17 cellular contexts compared by ENCODE assay signal in the genomic region with DNA sequence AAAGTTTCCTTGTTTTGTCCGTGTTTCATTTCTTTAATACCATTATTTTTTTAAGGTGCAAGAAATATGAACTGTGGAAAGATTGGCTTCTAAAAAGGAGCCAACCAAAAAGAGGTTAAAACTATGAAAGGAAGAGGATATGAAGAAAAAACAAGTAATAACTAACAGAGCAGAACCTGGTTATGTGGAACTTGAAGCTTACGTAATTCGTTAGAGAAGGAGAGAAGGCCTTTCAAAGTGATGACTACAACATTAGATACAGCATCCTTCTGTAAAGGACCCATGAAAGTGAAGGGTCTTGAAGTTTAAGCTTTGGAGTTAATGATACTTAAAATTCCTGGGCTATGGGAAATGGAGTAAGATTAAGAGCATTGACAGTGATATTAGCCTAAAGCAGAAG.
"Had no signal": no experiment of that assay in that cellular context is flagged by ENCODE, and none has a peak within 500 bp of the region (broad histone marks: within the 10 kb centered on the region; RNA-seq: fewer than 3 reads in every experiment).

No MANE protein-coding gene starts in this region.

- DNase-seq: activated CD4-positive, alpha-beta T cell treated with anti-CD3 and anti-CD28 coated beads for 1 hour; activated CD4-positive, alpha-beta T cell treated with anti-CD3 and anti-CD28 coated beads, Interleukin-2, amount 50 U/mL, for 48 hours; activated effector memory CD4-positive, alpha-beta T cell treated with anti-CD3 and anti-CD28 coated beads, Interleukin-2, amount 50 U/mL, for 16 hours; activated naive CD8-positive, alpha-beta T cell treated with anti-CD3 and anti-CD28 coated beads for 36 hours; activated T-cell treated with anti-CD3 and anti-CD28 coated beads, Interleukin-2, amount 50 U/mL, for 1 hour; brain microvascular endothelial cell; cerebellar nuclear complex; effector memory CD4-positive, alpha-beta T cell; heart right ventricle; psoas muscle; stimulated activated naive CD8-positive, alpha-beta T cell treated with anti-CD3 and anti-CD28 coated beads, Interleukin-15, amount 100 ng/mL, for 72 hours; T-cell; T1000 had no signal

- ATAC-seq: heart right ventricle; psoas muscle; sciatic nerve; stimulated activated naive CD8-positive, alpha-beta T cell treated with anti-CD3 and anti-CD28 coated beads, Interleukin-15, amount 100 ng/mL, for 72 hours; T-cell had no signal

- H3K9me3 Mint-ChIP-seq: activated naive CD8-positive, alpha-beta T cell treated with anti-CD3 and anti-CD28 coated beads for 36 hours; dendritic cell treated with granulocyte-macrophage colony-stimulating factor and Interleukin-4, amounts not matched to agents 40 ng/mL and 50 ng/mL, for 4 days; nephron; stimulated activated naive CD8-positive, alpha-beta T cell treated with anti-CD3 and anti-CD28 coated beads, Interleukin-15, amount 100 ng/mL, for 72 hours; T-cell; type B pancreatic cell had no signal

- H3K27ac Mint-ChIP-seq: activated naive CD8-positive, alpha-beta T cell treated with anti-CD3 and anti-CD28 coated beads for 36 hours; dendritic cell treated with granulocyte-macrophage colony-stimulating factor and Interleukin-4, amounts not matched to agents 40 ng/mL and 50 ng/mL, for 4 days; T-cell; type B pancreatic cell had no signal

- H3K27me3 Mint-ChIP-seq: activated naive CD8-positive, alpha-beta T cell treated with anti-CD3 and anti-CD28 coated beads for 36 hours; dendritic cell treated with granulocyte-macrophage colony-stimulating factor and Interleukin-4, amounts not matched to agents 40 ng/mL and 50 ng/mL, for 4 days; stimulated activated naive CD8-positive, alpha-beta T cell treated with anti-CD3 and anti-CD28 coated beads, Interleukin-15, amount 100 ng/mL, for 72 hours; T-cell; type B pancreatic cell had no signal

- H3K4me1 Mint-ChIP-seq: activated naive CD8-positive, alpha-beta T cell treated with anti-CD3 and anti-CD28 coated beads for 36 hours; nephron; stimulated activated naive CD8-positive, alpha-beta T cell treated with anti-CD3 and anti-CD28 coated beads, Interleukin-15, amount 100 ng/mL, for 72 hours had no signal

- H3K4me3 Mint-ChIP-seq: activated naive CD8-positive, alpha-beta T cell treated with anti-CD3 and anti-CD28 coated beads for 36 hours; dendritic cell treated with granulocyte-macrophage colony-stimulating factor and Interleukin-4, amounts not matched to agents 40 ng/mL and 50 ng/mL, for 4 days; nephron; stimulated activated naive CD8-positive, alpha-beta T cell treated with anti-CD3 and anti-CD28 coated beads, Interleukin-15, amount 100 ng/mL, for 72 hours; T-cell; type B pancreatic cell had no signal

- H3K27me3 ChIP-seq: brain microvascular endothelial cell, heart right ventricle had no signal

- H3K27ac ChIP-seq: brain microvascular endothelial cell, heart right ventricle, psoas muscle had no signal

- H3K4me3 ChIP-seq: heart right ventricle, psoas muscle had no signal

- H3K9me3 ChIP-seq: heart right ventricle, psoas muscle had no signal
